1 cellular context compared by ENCODE assay signal in the genomic region with DNA sequence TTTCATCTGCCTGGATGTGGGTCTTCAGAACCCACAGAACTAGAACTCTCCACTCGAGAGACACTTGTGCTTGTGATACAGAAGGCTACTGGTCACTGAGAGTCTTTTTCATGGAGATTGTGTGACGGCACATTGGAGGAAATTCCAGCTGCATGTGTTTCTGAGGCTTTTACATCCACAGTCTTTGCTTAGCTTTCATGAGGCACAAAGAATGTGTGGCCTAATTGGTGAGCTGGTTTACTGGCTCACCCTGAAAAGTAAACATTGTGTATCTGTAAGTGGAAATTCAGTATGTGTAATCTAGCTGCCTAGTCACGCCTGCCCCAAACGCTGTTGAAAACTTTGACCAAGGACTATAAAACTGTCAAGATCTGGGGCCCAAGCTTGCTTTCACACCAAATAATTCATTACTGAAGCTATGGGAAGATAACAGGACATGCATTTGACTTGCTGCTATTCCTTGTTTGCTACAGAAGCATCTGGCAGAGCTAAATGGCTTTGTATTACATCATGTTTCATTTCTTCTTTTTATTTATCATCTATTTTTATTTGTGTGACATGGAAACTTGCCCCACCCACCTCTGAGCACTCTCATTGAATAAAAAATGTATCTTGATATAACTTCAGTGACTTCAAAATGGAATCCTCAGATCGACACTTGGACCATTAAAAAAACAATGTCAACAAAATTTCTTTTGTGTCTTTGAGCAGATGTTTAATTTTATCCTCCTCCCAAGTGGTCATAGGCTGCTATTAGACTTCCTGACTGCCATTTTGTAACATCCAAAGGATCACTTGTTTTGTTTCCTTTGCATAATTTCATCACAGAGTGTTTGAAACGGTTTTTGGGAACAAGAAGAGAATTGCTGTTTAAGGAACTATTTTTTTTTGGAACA.
TF ChIP-seq lines count a peak whose summit lies in the region.

No MANE protein-coding gene starts in this region.

TF ChIP-seq in HEK293, 187 proteins besides CTCF, POLR2A, EP300 and RAD21 (continued from another document and continues in another):
- TF ChIP-seq ZBTB26 (tag by site-specific recombination; optimal IDR thresholded peaks at IDR 0.05) (no peak), ZNF140 (tag by site-specific recombination; IDR thresholded peaks at IDR 0.05) (no peak), ZNF837 (tag by site-specific recombination; IDR thresholded peaks at IDR 0.05) (no peak), ZNF394 (tag by site-specific recombination; IDR thresholded peaks at IDR 0.05; ENCODE audit: borderline replicate concordance) (peak; percentile 80), ZNF510 (tag by site-specific recombination; IDR thresholded peaks at IDR 0.05; ENCODE audit: insufficient replicate concordance) (no peak), ZNF561 (tag by site-specific recombination; IDR thresholded peaks at IDR 0.05; ENCODE audit: borderline replicate concordance) (peak; percentile 94), ZNF626 (tag by site-specific recombination; IDR thresholded peaks at IDR 0.05) (no peak), ZNF692 (tag by site-specific recombination; IDR thresholded peaks at IDR 0.05) (peak; percentile 92; the same call in 1 of the 2 replicates), ZNF629 (tag by site-specific recombination; IDR thresholded peaks at IDR 0.05) (peak; percentile 95), TCF7L2 (IDR thresholded peaks at IDR 0.05; ENCODE audit: borderline replicate concordance, low read depth, low read length) (peak; percentile 92), PRDM2 (tag by site-specific recombination; IDR thresholded peaks at IDR 0.05; ENCODE audit: borderline replicate concordance) (no peak), ZNF660 (tag by site-specific recombination; IDR thresholded peaks at IDR 0.05) (peak; percentile 79; the same call in 1 of the 2 replicates), ZNF530 (tag by site-specific recombination; IDR thresholded peaks at IDR 0.05; ENCODE audit: low read depth) (no peak), ZXDB (tag by site-specific recombination; IDR thresholded peaks at IDR 0.05) (peak; percentile 96), ZNF416 (tag by site-specific recombination; IDR thresholded peaks at IDR 0.05) (no peak), ZNF560 (tag by site-specific recombination; IDR thresholded peaks at IDR 0.05; ENCODE audit: borderline replicate concordance) (no peak), ZNF404 (tag by site-specific recombination; IDR thresholded peaks at IDR 0.05) (no peak), SP7 (tag by site-specific recombination; IDR thresholded peaks at IDR 0.05) (peak; percentile 99), ZNF677 (tag by site-specific recombination; IDR thresholded peaks at IDR 0.05) (no peak), ZNF37A (tag by site-specific recombination; IDR thresholded peaks at IDR 0.05) (no peak), SCRT1 (tag by site-specific recombination; IDR thresholded peaks at IDR 0.05; ENCODE audit: borderline replicate concordance) (peak; percentile 90), OSR2 (tag by site-specific recombination; IDR thresholded peaks at IDR 0.05) (peak; percentile 97), ZIC2 (tag by site-specific recombination; IDR thresholded peaks at IDR 0.05) (no peak), ZNF239 (tag by site-specific recombination; IDR thresholded peaks at IDR 0.05) (no peak), ZNF16 (tag by site-specific recombination; IDR thresholded peaks at IDR 0.05; ENCODE audit: low read depth) (no peak), ZNF624 (tag by site-specific recombination; IDR thresholded peaks at IDR 0.05) (no peak), ZNF791 (tag by site-specific recombination; IDR thresholded peaks at IDR 0.05) (no peak), ZNF274 (IDR thresholded peaks at IDR 0.05; ENCODE audit: low read length) (no peak), ZNF274 (tag by site-specific recombination; IDR thresholded peaks at IDR 0.05; ENCODE audit: borderline replicate concordance) (no peak), REPIN1 (tag by site-specific recombination; IDR thresholded peaks at IDR 0.05; ENCODE audit: low read depth) (no peak), ZNF155 (tag by site-specific recombination; IDR thresholded peaks at IDR 0.05) (no peak), ZNF175 (tag by site-specific recombination; IDR thresholded peaks at IDR 0.05) (no peak), ZBTB6 (tag by site-specific recombination; IDR thresholded peaks at IDR 0.05) (no peak), INSM2 (tag by site-specific recombination; IDR thresholded peaks at IDR 0.05) (peak; percentile 96), ZEB2 (tag by site-specific recombination; IDR thresholded peaks at IDR 0.05) (peak; percentile 98), ZNF114 (tag by site-specific recombination; IDR thresholded peaks at IDR 0.05) (no peak), HOXC10 (CRISPR knock-in tag; IDR thresholded peaks at IDR 0.05) (no peak)
- TF ChIP-seq, protein P1, sequence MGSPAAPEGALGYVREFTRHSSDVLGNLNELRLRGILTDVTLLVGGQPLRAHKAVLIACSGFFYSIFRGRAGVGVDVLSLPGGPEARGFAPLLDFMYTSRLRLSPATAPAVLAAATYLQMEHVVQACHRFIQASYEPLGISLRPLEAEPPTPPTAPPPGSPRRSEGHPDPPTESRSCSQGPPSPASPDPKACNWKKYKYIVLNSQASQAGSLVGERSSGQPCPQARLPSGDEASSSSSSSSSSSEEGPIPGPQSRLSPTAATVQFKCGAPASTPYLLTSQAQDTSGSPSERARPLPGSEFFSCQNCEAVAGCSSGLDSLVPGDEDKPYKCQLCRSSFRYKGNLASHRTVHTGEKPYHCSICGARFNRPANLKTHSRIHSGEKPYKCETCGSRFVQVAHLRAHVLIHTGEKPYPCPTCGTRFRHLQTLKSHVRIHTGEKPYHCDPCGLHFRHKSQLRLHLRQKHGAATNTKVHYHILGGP (tag by site-specific recombination; IDR thresholded peaks at IDR 0.05): peak; percentile 75
- TF ChIP-seq, protein P2, sequence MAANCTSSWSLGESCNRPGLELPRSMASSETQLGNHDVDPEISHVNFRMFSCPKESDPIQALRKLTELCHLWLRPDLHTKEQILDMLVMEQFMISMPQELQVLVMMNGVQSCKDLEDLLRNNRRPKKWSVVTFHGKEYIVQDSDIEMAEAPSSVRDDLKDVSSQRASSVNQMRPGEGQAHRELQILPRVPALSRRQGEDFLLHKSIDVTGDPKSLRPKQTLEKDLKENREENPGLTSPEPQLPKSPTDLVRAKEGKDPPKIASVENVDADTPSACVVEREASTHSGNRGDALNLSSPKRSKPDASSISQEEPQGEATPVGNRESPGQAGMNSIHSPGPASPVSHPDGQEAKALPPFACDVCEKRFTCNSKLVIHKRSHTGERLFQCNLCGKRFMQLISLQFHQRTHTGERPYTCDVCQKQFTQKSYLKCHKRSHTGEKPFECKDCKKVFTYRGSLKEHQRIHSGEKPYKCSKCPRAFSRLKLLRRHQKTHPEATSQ (tag by site-specific recombination; IDR thresholded peaks at IDR 0.05): 0 out of 2 replicates have a peak, but pooled peaks have one; percentile 38
- TF ChIP-seq, protein P3, sequence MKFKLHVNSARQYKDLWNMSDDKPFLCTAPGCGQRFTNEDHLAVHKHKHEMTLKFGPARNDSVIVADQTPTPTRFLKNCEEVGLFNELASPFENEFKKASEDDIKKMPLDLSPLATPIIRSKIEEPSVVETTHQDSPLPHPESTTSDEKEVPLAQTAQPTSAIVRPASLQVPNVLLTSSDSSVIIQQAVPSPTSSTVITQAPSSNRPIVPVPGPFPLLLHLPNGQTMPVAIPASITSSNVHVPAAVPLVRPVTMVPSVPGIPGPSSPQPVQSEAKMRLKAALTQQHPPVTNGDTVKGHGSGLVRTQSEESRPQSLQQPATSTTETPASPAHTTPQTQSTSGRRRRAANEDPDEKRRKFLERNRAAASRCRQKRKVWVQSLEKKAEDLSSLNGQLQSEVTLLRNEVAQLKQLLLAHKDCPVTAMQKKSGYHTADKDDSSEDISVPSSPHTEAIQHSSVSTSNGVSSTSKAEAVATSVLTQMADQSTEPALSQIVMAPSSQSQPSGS (tag by site-specific recombination; IDR thresholded peaks at IDR 0.05; ENCODE audit: low read depth): peak; percentile 78
- TF ChIP-seq, protein P4, sequence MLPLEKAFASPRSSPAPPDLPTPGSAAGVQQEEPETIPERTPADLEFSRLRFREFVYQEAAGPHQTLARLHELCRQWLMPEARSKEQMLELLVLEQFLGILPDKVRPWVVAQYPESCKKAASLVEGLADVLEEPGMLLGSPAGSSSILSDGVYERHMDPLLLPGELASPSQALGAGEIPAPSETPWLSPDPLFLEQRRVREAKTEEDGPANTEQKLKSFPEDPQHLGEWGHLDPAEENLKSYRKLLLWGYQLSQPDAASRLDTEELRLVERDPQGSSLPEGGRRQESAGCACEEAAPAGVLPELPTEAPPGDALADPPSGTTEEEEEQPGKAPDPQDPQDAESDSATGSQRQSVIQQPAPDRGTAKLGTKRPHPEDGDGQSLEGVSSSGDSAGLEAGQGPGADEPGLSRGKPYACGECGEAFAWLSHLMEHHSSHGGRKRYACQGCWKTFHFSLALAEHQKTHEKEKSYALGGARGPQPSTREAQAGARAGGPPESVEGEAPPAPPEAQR (tag by site-specific recombination; IDR thresholded peaks at IDR 0.05): peak; percentile 76; the same call in 1 of the 2 replicates
